In genomic region chr2:201579536-201579935, GRCh38 we compare ENCODE assay signal across 33 cellular contexts.
DNase-seq lines count a peak whose midpoint lies in the region; ATAC-seq and TF ChIP-seq lines count a peak whose summit lies in the region.
"Had no signal": no experiment of that assay in that cellular context is flagged by ENCODE, and none has a peak within 500 bp of the region (broad histone marks: within the 10 kb centered on the region; RNA-seq: fewer than 3 reads in every experiment).

No MANE protein-coding gene starts in this region.

- H2AFZ ChIP-seq in SK-N-SH (ENCODE audit: low read depth): peak overlapping the region; percentile 83; the same call in 1 of the 2 replicates
- H2AFZ ChIP-seq: hepatocyte had no signal

- no peak overlapping the region for H3K4me2 ChIP-seq in SK-N-SH
- H3K4me2 ChIP-seq: BLaER1, hepatocyte had no signal

- no peaks in the 10 kb centered on the region for H3K4me1 Mint-ChIP-seq in natural killer cell treated with Interleukin-12 subunit alpha and Interleukin-12 subunit beta and Interleukin-15 and Interleukin-18, amount 100 ng/mL, for 72 hours (ENCODE audit: low read depth in 2 of 2)
- H3K4me1 Mint-ChIP-seq in nephron progenitor cell: no peaks in the 10 kb centered on the region
- H3K4me1 Mint-ChIP-seq: activated CD4-positive, alpha-beta T cell treated with anti-CD3 and anti-CD28 coated beads, Interleukin-2, amount 10 ng/mL, durations not matched to agents 24 days and 14 days; central memory CD8-positive, alpha-beta T cell; nephron had no signal

- WGBS in SK-N-SH (ENCODE audit: low lambda C conversion rate): 50% methylated on average over 4 of the region's 4 CpGs

- no peak overlapping the region for H3K4me3 ChIP-seq in AG10803 (ENCODE audit: low read length)
- no peak overlapping the region for H3K4me3 ChIP-seq in SK-N-SH (ENCODE audit: low read depth in 2 of 2, low read length in 1 of 2)
- H3K4me3 ChIP-seq in choroid plexus epithelial cell (ENCODE audit: low read depth, low read length): no peak overlapping the region
- H3K4me3 ChIP-seq: BLaER1, esophagus muscularis mucosa, gastroesophageal sphincter, hepatocyte, mucosa of descending colon, ovary, Peyer's patch, skin epidermis, testis had no signal

- H4K20me1 ChIP-seq in SK-N-SH (ENCODE audit: insufficient read depth): no peaks in the 10 kb centered on the region
- H4K20me1 ChIP-seq: BLaER1 had no signal

- no peak overlapping the region for H3K27ac ChIP-seq in SK-N-SH (ENCODE audit: low read depth in 2 of 2, low read length in 1 of 2)
- H3K27ac ChIP-seq: BLaER1, esophagus muscularis mucosa, gastroesophageal sphincter, hepatocyte, ovary, Peyer's patch, skin epidermis, testis, WERI-Rb-1 had no signal

- peak; percentile 36 for DNase-seq in AG10803 (ENCODE audit: low read depth)
- no peak for DNase-seq in SK-N-SH
- peak; percentile 77 for DNase-seq in choroid plexus epithelial cell (ENCODE audit: low read depth)
- peak; percentile 27 for DNase-seq in non-pigmented ciliary epithelial cell (ENCODE audit: low read depth)
- DNase-seq in natural killer cell treated with Interleukin-12 subunit alpha and Interleukin-12 subunit beta and Interleukin-15 and Interleukin-18, amount 100 ng/mL, for 72 hours (ENCODE audit: low spot score): no peak
- DNase-seq in nephron progenitor cell: no peak
- no peak for DNase-seq in effector CD8-positive, alpha-beta T cell (lab: John Stamatoyannopoulos, UW)
- DNase-seq in KG1 (lab: John Stamatoyannopoulos, UW): no peak
- DNase-seq: activated CD4-positive, alpha-beta T cell treated with anti-CD3 and anti-CD28 coated beads, Interleukin-2, amount 10 ng/mL, durations not matched to agents 24 days and 14 days; aorta; GDM1; left cardiac atrium; mucosa of descending colon; NCI-H1436; NCI-H2081; NCI-H226; NCI-H748 treated with DMSO at 0.1 percent for 48 hours; ovary; Peyer's patch; SIG-M5; T1000; testis; WERI-Rb-1 had no signal

- TF ChIP-seq CTCF in AG10803 (conservative IDR thresholded peaks at IDR 0.05; ENCODE audit: low read length) (no peak), SK-N-SH (IDR thresholded peaks at IDR 0.05) (no peak), choroid plexus epithelial cell (conservative IDR thresholded peaks at IDR 0.05; ENCODE audit: low read depth, low read length) (no peak), nephron progenitor cell (IDR thresholded peaks at IDR 0.05) (no peak)

- H3K9me3 ChIP-seq in SK-N-SH: no peaks in the 10 kb centered on the region
- H3K9me3 ChIP-seq: BLaER1, esophagus muscularis mucosa, gastroesophageal sphincter, mucosa of descending colon, ovary, Peyer's patch, testis had no signal

- no peak for TF ChIP-seq EP300 in SK-N-SH (IDR thresholded peaks at IDR 0.05; ENCODE audit: borderline replicate concordance in 1 of 2, low read depth in 1 of 2, low read length in 1 of 2)

- no peak overlapping the region for H3K27ac Mint-ChIP-seq in natural killer cell treated with Interleukin-12 subunit alpha and Interleukin-12 subunit beta and Interleukin-15 and Interleukin-18, amount 100 ng/mL, for 72 hours
- H3K27ac Mint-ChIP-seq in nephron progenitor cell: no peak overlapping the region
- H3K27ac Mint-ChIP-seq: activated CD4-positive, alpha-beta T cell treated with anti-CD3 and anti-CD28 coated beads, Interleukin-2, amount 10 ng/mL, durations not matched to agents 24 days and 14 days; activated naive CD4-positive, alpha-beta T cell treated with anti-CD3 and anti-CD28 coated beads, Interleukin-2, amount 50 U/mL, for 72 hours; nephron; stimulated activated memory B cell treated with anti-CD40 and anti-IgM and Interleukin-4, amounts not matched to agents 10 μg/mL and 1 μg/mL and 100 μg/mL, for 72 hours had no signal

- H3K27me3 Mint-ChIP-seq in natural killer cell treated with Interleukin-12 subunit alpha and Interleukin-12 subunit beta and Interleukin-15 and Interleukin-18, amount 100 ng/mL, for 72 hours: peaks cover 8 to 18% of the 10 kb centered on the region in 2 donors
- H3K27me3 Mint-ChIP-seq in nephron progenitor cell (ENCODE audit: low read depth, poor library complexity): peaks cover 3% of the 10 kb centered on the region

- no peaks in the 10 kb centered on the region for H3K79me2 ChIP-seq in SK-N-SH (ENCODE audit: insufficient read depth)
- H3K79me2 ChIP-seq: hepatocyte had no signal

- H3K4me1 ChIP-seq in SK-N-SH (ENCODE audit: control insufficient read depth in 1 of 2, insufficient read depth in 2 of 2, low read depth in 1 of 2, low read length in 1 of 2): no peaks in the 10 kb centered on the region
- H3K4me1 ChIP-seq: BLaER1, esophagus muscularis mucosa, gastroesophageal sphincter, Peyer's patch, testis had no signal

- H3K36me3 Mint-ChIP-seq in natural killer cell treated with Interleukin-12 subunit alpha and Interleukin-12 subunit beta and Interleukin-15 and Interleukin-18, amount 100 ng/mL, for 72 hours: no peaks in the 10 kb centered on the region
- no peaks in the 10 kb centered on the region for H3K36me3 Mint-ChIP-seq in nephron progenitor cell (ENCODE audit: low read depth)
- H3K36me3 Mint-ChIP-seq: activated naive CD4-positive, alpha-beta T cell treated with anti-CD3 and anti-CD28 coated beads, Interleukin-2, amount 50 U/mL, for 72 hours; stimulated activated memory B cell treated with anti-CD40 and anti-IgM and Interleukin-4, amounts not matched to agents 10 μg/mL and 1 μg/mL and 100 μg/mL, for 72 hours had no signal

- H3K36me3 ChIP-seq in SK-N-SH (replicated peaks in 1 of 2; ENCODE audit: control insufficient read depth in 1 of 2, insufficient read depth in 2 of 2, low read length in 1 of 2): no peaks in the 10 kb centered on the region
- H3K36me3 ChIP-seq: BLaER1, esophagus muscularis mucosa, gastroesophageal sphincter, ovary, Peyer's patch, WERI-Rb-1 had no signal

- H3F3A ChIP-seq in SK-N-SH (replicated peaks; ENCODE audit: insufficient read depth): no peaks in the 10 kb centered on the region

- no peaks in the 10 kb centered on the region for H3K27me3 ChIP-seq in SK-N-SH (ENCODE audit: insufficient read depth)
- H3K27me3 ChIP-seq: BLaER1, esophagus muscularis mucosa, gastroesophageal sphincter, hepatocyte, ovary, Peyer's patch, testis had no signal

- H3K9me3 Mint-ChIP-seq in natural killer cell treated with Interleukin-12 subunit alpha and Interleukin-12 subunit beta and Interleukin-15 and Interleukin-18, amount 100 ng/mL, for 72 hours: no peaks in the 10 kb centered on the region
- H3K9me3 Mint-ChIP-seq in nephron progenitor cell: no peaks in the 10 kb centered on the region
- H3K9me3 Mint-ChIP-seq: activated CD4-positive, alpha-beta T cell treated with anti-CD3 and anti-CD28 coated beads, Interleukin-2, amount 10 ng/mL, durations not matched to agents 24 days and 14 days; activated naive CD4-positive, alpha-beta T cell treated with anti-CD3 and anti-CD28 coated beads, Interleukin-2, amount 50 U/mL, for 72 hours; central memory CD8-positive, alpha-beta T cell; nephron; stimulated activated memory B cell treated with anti-CD40 and anti-IgM and Interleukin-4, amounts not matched to agents 10 μg/mL and 1 μg/mL and 100 μg/mL, for 72 hours had no signal

- no peak for TF ChIP-seq RAD21 in SK-N-SH (IDR thresholded peaks at IDR 0.05; ENCODE audit: low read length)

- no peak overlapping the region for H3K9ac ChIP-seq in SK-N-SH
- H3K9ac ChIP-seq: BLaER1 had no signal

- CTCF ChIA-PET in SK-N-SH (lab: Yijun Ruan, JAX): no interaction called here

- ATAC-seq in natural killer cell treated with Interleukin-12 subunit alpha and Interleukin-12 subunit beta and Interleukin-15 and Interleukin-18, amount 100 ng/mL, for 72 hours: no peak
- ATAC-seq: activated naive CD4-positive, alpha-beta T cell treated with anti-CD3 and anti-CD28 coated beads, Interleukin-2, amount 50 U/mL, for 72 hours; gastroesophageal sphincter; HCT116; left cardiac atrium; mucosa of descending colon; stimulated activated memory B cell treated with anti-CD40 and anti-IgM and Interleukin-4, amounts not matched to agents 10 μg/mL and 1 μg/mL and 100 μg/mL, for 72 hours had no signal

- POLR2A ChIA-PET in SK-N-SH (lab: Yijun Ruan, JAX): no interaction called here

- no peaks in the 10 kb centered on the region for H3K9me2 ChIP-seq in SK-N-SH

- H3K4me3 Mint-ChIP-seq in natural killer cell treated with Interleukin-12 subunit alpha and Interleukin-12 subunit beta and Interleukin-15 and Interleukin-18, amount 100 ng/mL, for 72 hours: no peak overlapping the region
- H3K4me3 Mint-ChIP-seq in nephron progenitor cell: no peak overlapping the region
- H3K4me3 Mint-ChIP-seq: activated CD4-positive, alpha-beta T cell treated with anti-CD3 and anti-CD28 coated beads, Interleukin-2, amount 10 ng/mL, durations not matched to agents 24 days and 14 days; central memory CD8-positive, alpha-beta T cell; nephron; stimulated activated memory B cell treated with anti-CD40 and anti-IgM and Interleukin-4, amounts not matched to agents 10 μg/mL and 1 μg/mL and 100 μg/mL, for 72 hours had no signal

TF ChIP-seq in SK-N-SH, 30 proteins besides CTCF, POLR2A, EP300 and RAD21 (continues in another document):
- TF ChIP-seq FOXJ3 (CRISPR knock-in tag; IDR thresholded peaks at IDR 0.05) (no peak), RFX5 (IDR thresholded peaks at IDR 0.05; ENCODE audit: low read length) (no peak), SMC3 (IDR thresholded peaks at IDR 0.05; ENCODE audit: low read depth, low read length) (no peak), MAX (IDR thresholded peaks at IDR 0.05; ENCODE audit: low read depth) (no peak), USF1 (IDR thresholded peaks at IDR 0.05; ENCODE audit: borderline replicate concordance, low read depth) (no peak), MEF2A (IDR thresholded peaks at IDR 0.05; ENCODE audit: borderline replicate concordance, low read depth) (no peak), PBX3 (IDR thresholded peaks at IDR 0.05) (no peak), GABPA (IDR thresholded peaks at IDR 0.05; ENCODE audit: low read depth) (no peak)

Comparison
In these comparisons a context has a peak if more than half of its experiments do, and no peak if none do; other contexts are left out.
1. DNase-seq: peak in AG10803 (single experiment), choroid plexus epithelial cell (single experiment) and non-pigmented ciliary epithelial cell (single experiment); none in SK-N-SH (single experiment), natural killer cell treated with Interleukin-12 subunit alpha and Interleukin-12 subunit beta and Interleukin-15 and Interleukin-18, amount 100 ng/mL, for 72 hours (single experiment), nephron progenitor cell (single experiment), effector CD8-positive, alpha-beta T cell (single experiment) and KG1 (single experiment).